ENCODE assay signal across 23 cellular contexts in genomic region chr4:140234697-140235060, GRCh38.
DNase-seq lines count a peak whose midpoint lies in the region; ATAC-seq and TF ChIP-seq lines count a peak whose summit lies in the region.
"Had no signal": no experiment of that assay in that cellular context is flagged by ENCODE, and none has a peak within 500 bp of the region (broad histone marks: within the 10 kb centered on the region; RNA-seq: fewer than 3 reads in every experiment).

No MANE protein-coding gene starts in this region.

- TF ChIP-seq EP300 in transverse colon (IDR thresholded peaks at IDR 0.05; ENCODE audit: low read depth): no peak

- H3K9me2 ChIP-seq in OCI-LY7 (ENCODE audit: insufficient read depth, low read length): no peaks in the 10 kb centered on the region

- BruUV-seq in OCI-LY7 (replicated peaks; lab: Mats Ljungman, UMichigan): no TSS peak

- peak overlapping the region; percentile 8 for H3K4me3 Mint-ChIP-seq in activated CD4-positive, alpha-beta T cell treated with anti-CD3 and anti-CD28 coated beads, Interleukin-2, amount 10 ng/mL, durations not matched to agents 7 days and 5 days
- peak overlapping the region in 1 of 5 experiments; percentile 39 for H3K4me3 Mint-ChIP-seq in brain
- peak overlapping the region; percentile 43 to 62 for H3K4me3 Mint-ChIP-seq in stimulated activated naive B cell treated with anti-CD40 and anti-IgM and Interleukin-4, amounts not matched to agents 10 μg/mL and 1 μg/mL and 100 μg/mL, for 72 hours
- H3K4me3 Mint-ChIP-seq: activated naive CD4-positive, alpha-beta T cell treated with anti-CD3 and anti-CD28 coated beads, Interleukin-2, amount 50 U/mL, for 24 hours; CD14-positive monocyte; T-cell had no signal

- TF ChIP-seq POLR2A in transverse colon (IDR thresholded peaks at IDR 0.05): no peak

- CTCF ChIA-PET in activated CD4-positive, alpha-beta T cell treated with anti-CD3 and anti-CD28 coated beads, Interleukin-2, amount 10 ng/mL, durations not matched to agents 7 days and 5 days (lab: Charles Lee): interaction anchor here (0.8 to 3.6 kb wide), 8 partner anchors 9 to 578 kb away, joined by 3 to 23 read pairs (median 4); no protein-coding TSS in a partner anchor
- CTCF ChIA-PET in OCI-LY7 (lab: Charles Lee; ENCODE audit: unreplicated experiment): no interaction called here

- H3K4me2 ChIP-seq in OCI-LY7 (ENCODE audit: low read length): no peak overlapping the region

- ATAC-seq in stimulated activated naive B cell treated with anti-CD40 and anti-IgM and Interleukin-4, amounts not matched to agents 10 μg/mL and 1 μg/mL and 100 μg/mL, for 72 hours (replicated peaks): peak; percentile 58 to 61
- ATAC-seq: heart right ventricle, lower lobe of right lung, T-cell had no signal

- H3K27ac Mint-ChIP-seq in activated CD4-positive, alpha-beta T cell treated with anti-CD3 and anti-CD28 coated beads, Interleukin-2, amount 10 ng/mL, durations not matched to agents 7 days and 5 days: peak overlapping the region; percentile 88
- H3K27ac Mint-ChIP-seq in brain: peak overlapping the region in 3 of 5 experiments; percentile 82 to 93 (median 84)
- peak overlapping the region; percentile 95 for H3K27ac Mint-ChIP-seq in stimulated activated naive B cell treated with anti-CD40 and anti-IgM and Interleukin-4, amounts not matched to agents 10 μg/mL and 1 μg/mL and 100 μg/mL, for 72 hours
- H3K27ac Mint-ChIP-seq: activated naive CD4-positive, alpha-beta T cell treated with anti-CD3 and anti-CD28 coated beads, Interleukin-2, amount 50 U/mL, for 24 hours; CD14-positive monocyte; progenitor cell of endocrine pancreas had no signal

- no peaks in the 10 kb centered on the region for H3K79me2 ChIP-seq in OCI-LY7 (ENCODE audit: insufficient read depth, low read depth, low read length)

- no peaks in the 10 kb centered on the region for H3K27me3 ChIP-seq in transverse colon
- H3K27me3 ChIP-seq: brain microvascular endothelial cell, colonic mucosa, heart right ventricle had no signal

- no peak overlapping the region for H3K27ac ChIP-seq in OCI-LY7 (ENCODE audit: low read depth, low read length, poor library complexity, severe bottlenecking)
- no peak overlapping the region for H3K27ac ChIP-seq in transverse colon
- H3K27ac ChIP-seq: brain microvascular endothelial cell, colonic mucosa, heart right ventricle, lower lobe of right lung had no signal

- H3K36me3 Mint-ChIP-seq in activated CD4-positive, alpha-beta T cell treated with anti-CD3 and anti-CD28 coated beads, Interleukin-2, amount 10 ng/mL, durations not matched to agents 7 days and 5 days (ENCODE audit: low read depth): peaks cover 2% of the 10 kb centered on the region
- no peaks in the 10 kb centered on the region for H3K36me3 Mint-ChIP-seq in brain
- H3K36me3 Mint-ChIP-seq in stimulated activated naive B cell treated with anti-CD40 and anti-IgM and Interleukin-4, amounts not matched to agents 10 μg/mL and 1 μg/mL and 100 μg/mL, for 72 hours: no peaks in the 10 kb centered on the region
- H3K36me3 Mint-ChIP-seq: activated naive CD4-positive, alpha-beta T cell treated with anti-CD3 and anti-CD28 coated beads, Interleukin-2, amount 50 U/mL, for 24 hours; CD14-positive monocyte; naive thymus-derived CD8-positive, alpha-beta T cell; T-cell had no signal

- intact Hi-C loops in OCI-LY7 (cut with micrococcal nuclease; ENCODE audit: unreplicated experiment) (no loop called here), transverse colon (cut with DNase I; ENCODE audit: low total_unique reads) (no loop called here)

- no peaks in the 10 kb centered on the region for H4K20me1 ChIP-seq in OCI-LY7 (ENCODE audit: insufficient read depth, low read length)

- H3K4me1 ChIP-seq in OCI-LY7 (ENCODE audit: insufficient read depth, low read length, poor library complexity, severe bottlenecking) (peaks cover 6% of the 10 kb centered on the region), transverse colon (peaks cover 27 to 46% (median 30%) of the 10 kb centered on the region in 4 donors)

- TF ChIP-seq CTCF in OCI-LY7 (conservative IDR thresholded peaks at IDR 0.05; ENCODE audit: low read length) (no peak), brain (conservative IDR thresholded peaks at IDR 0.05) (no peak), transverse colon (IDR thresholded peaks at IDR 0.05) (no peak)

- H3K36me3 ChIP-seq in OCI-LY7 (ENCODE audit: insufficient read depth, low read length): no peaks in the 10 kb centered on the region
- H3K36me3 ChIP-seq in transverse colon: no peaks in the 10 kb centered on the region
- H3K36me3 ChIP-seq: brain microvascular endothelial cell, colonic mucosa, heart right ventricle, lower lobe of right lung had no signal

- no peaks in the 10 kb centered on the region for H3K9me3 ChIP-seq in OCI-LY7 (ENCODE audit: low read length)
- H3K9me3 ChIP-seq in transverse colon: no peaks in the 10 kb centered on the region
- H3K9me3 ChIP-seq: colonic mucosa, heart right ventricle, lower lobe of right lung had no signal

- H3K4me3 ChIP-seq in OCI-LY7 (ENCODE audit: low read depth, low read length, poor library complexity, severe bottlenecking) (no peak overlapping the region), transverse colon (no peak overlapping the region)
- H3K4me3 ChIP-seq: colonic mucosa, heart right ventricle, lower lobe of right lung had no signal

- 74 to 83% methylated on average over 2 to 3 of the region's 3 CpGs for WGBS in transverse colon (ENCODE audit: low coverage in 1 of 2), 2 donors

- H2AFZ ChIP-seq in OCI-LY7 (ENCODE audit: low read length): peak overlapping the region; percentile 61; the same call in 1 of the 2 replicates

- POLR2A ChIA-PET in activated CD4-positive, alpha-beta T cell treated with anti-CD3 and anti-CD28 coated beads, Interleukin-2, amount 10 ng/mL, durations not matched to agents 7 days and 5 days (lab: Charles Lee): no interaction called here
- POLR2A ChIA-PET in OCI-LY7 (lab: Charles Lee): interaction anchor here (0.9 to 2.6 kb wide), 3 partner anchors 9 to 197 kb away, joined by 3 to 7 read pairs (median 3); no protein-coding TSS in a partner anchor

- in situ Hi-C loops in transverse colon (cut with MboI; ENCODE audit: low pct_ligation_motif_present in 1 of 4, low pct_unique_long_range_greater_than_20kb in 1 of 4, low sequenced_read_pairs in 3 of 4): no loop called here

- peaks cover 4% of the 10 kb centered on the region for H3K27me3 Mint-ChIP-seq in activated CD4-positive, alpha-beta T cell treated with anti-CD3 and anti-CD28 coated beads, Interleukin-2, amount 10 ng/mL, durations not matched to agents 7 days and 5 days
- peaks cover 5% of the 10 kb centered on the region for H3K27me3 Mint-ChIP-seq in brain
- H3K27me3 Mint-ChIP-seq in stimulated activated naive B cell treated with anti-CD40 and anti-IgM and Interleukin-4, amounts not matched to agents 10 μg/mL and 1 μg/mL and 100 μg/mL, for 72 hours: peaks cover 19 to 22% of the 10 kb centered on the region in 2 donors
- H3K27me3 Mint-ChIP-seq: activated naive CD4-positive, alpha-beta T cell treated with anti-CD3 and anti-CD28 coated beads, Interleukin-2, amount 50 U/mL, for 24 hours; progenitor cell of endocrine pancreas had no signal

- peaks cover 49% of the 10 kb centered on the region for H3K4me1 Mint-ChIP-seq in activated CD4-positive, alpha-beta T cell treated with anti-CD3 and anti-CD28 coated beads, Interleukin-2, amount 10 ng/mL, durations not matched to agents 7 days and 5 days
- peaks cover 61% of the 10 kb centered on the region for H3K4me1 Mint-ChIP-seq in brain
- H3K4me1 Mint-ChIP-seq in stimulated activated naive B cell treated with anti-CD40 and anti-IgM and Interleukin-4, amounts not matched to agents 10 μg/mL and 1 μg/mL and 100 μg/mL, for 72 hours: peaks cover 40 to 55% of the 10 kb centered on the region in 2 donors

- no peaks in the 10 kb centered on the region for H3K9me3 Mint-ChIP-seq in activated CD4-positive, alpha-beta T cell treated with anti-CD3 and anti-CD28 coated beads, Interleukin-2, amount 10 ng/mL, durations not matched to agents 7 days and 5 days
- H3K9me3 Mint-ChIP-seq in brain: peaks cover 0 to 5% (median 0%) of the 10 kb centered on the region in 5 experiments
- peaks cover 0 to under 1% of the 10 kb centered on the region in 2 donors for H3K9me3 Mint-ChIP-seq in stimulated activated naive B cell treated with anti-CD40 and anti-IgM and Interleukin-4, amounts not matched to agents 10 μg/mL and 1 μg/mL and 100 μg/mL, for 72 hours
- H3K9me3 Mint-ChIP-seq: activated naive CD4-positive, alpha-beta T cell treated with anti-CD3 and anti-CD28 coated beads, Interleukin-2, amount 50 U/mL, for 24 hours; naive thymus-derived CD8-positive, alpha-beta T cell had no signal

- DNase-seq in activated CD4-positive, alpha-beta T cell treated with anti-CD3 and anti-CD28 coated beads, Interleukin-2, amount 10 ng/mL, durations not matched to agents 7 days and 5 days: no peak
- no peak for DNase-seq in activated CD4-positive, alpha-beta T cell treated with anti-CD3 and anti-CD28 coated beads, Interleukin-2, amount 50 U/mL, for 1 hour
- DNase-seq in OCI-LY7 (ENCODE audit: low spot score) (no peak), T1000 (lab: John Stamatoyannopoulos, UW) (no peak), transverse colon (no peak)
- no peak for DNase-seq in stimulated activated naive B cell treated with anti-CD40 and anti-IgM and Interleukin-4, amounts not matched to agents 10 μg/mL and 1 μg/mL and 100 μg/mL, for 72 hours
- no peak for DNase-seq in effector CD8-positive, alpha-beta T cell (lab: John Stamatoyannopoulos, UW)
- DNase-seq: brain microvascular endothelial cell; colonic mucosa; GF-D8; GOT3; heart right ventricle; lower lobe of right lung; naive thymus-derived CD8-positive, alpha-beta T cell; NCI-H146; NCI-H2171 treated with DMSO at 0.1 percent for 48 hours; OCI-M1; SHP77; T-cell had no signal
